ENCODE assay signal across 19 cellular contexts in the genomic region with DNA sequence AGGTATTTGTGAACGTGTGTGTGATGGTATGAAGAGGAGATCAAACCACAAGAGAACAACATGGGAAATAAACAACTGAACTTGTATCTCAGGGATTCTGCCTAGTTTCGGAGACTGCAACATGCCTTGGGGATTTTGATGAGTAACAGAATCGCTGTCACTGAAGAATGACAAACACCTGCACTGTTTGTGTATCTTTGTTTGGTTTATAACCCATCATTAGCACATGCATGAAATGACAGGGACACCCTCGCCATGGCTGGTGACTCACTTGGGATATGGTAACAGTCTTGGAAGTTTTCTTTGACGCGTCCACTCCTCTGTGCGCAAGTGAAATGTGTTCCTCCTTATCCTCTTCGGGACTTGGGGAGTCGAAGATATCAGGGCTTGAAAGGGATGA. TPM values are rescaled to one million over a fixed set of nuclear protein-coding genes. Genes with fewer than 3 reads are reported as not detected.
"Had no signal": no experiment of that assay in that cellular context is flagged by ENCODE, and none has a peak within 500 bp of the region (broad histone marks: within the 10 kb centered on the region; RNA-seq: fewer than 3 reads in every experiment).

No MANE protein-coding gene starts in this region.

- H3K4me1 Mint-ChIP-seq: brain, neural crest cell had no signal

- DNase-seq: activated CD4-positive, alpha-beta T cell treated with anti-CD3 and anti-CD28 coated beads for 1 hour; activated effector memory CD4-positive, alpha-beta T cell treated with Interleukin-2 at 50 U/mL for 16 hours; amygdala; effector CD4-positive, alpha-beta T cell; foreskin keratinocyte; lower lobe of right lung; midbrain; psoas muscle; spleen; T-helper 1 cell had no signal

- H3K4me3 Mint-ChIP-seq: brain; central memory CD8-positive, alpha-beta T cell; neural crest cell had no signal

- ATAC-seq: activated naive CD4-positive, alpha-beta T cell treated with anti-CD3 and anti-CD28 coated beads, Interleukin-2, amount 50 U/mL, for 72 hours; foreskin keratinocyte; lower lobe of right lung; psoas muscle; sciatic nerve had no signal

- H3K27ac ChIP-seq: coronary artery, foreskin keratinocyte, lower lobe of right lung, psoas muscle, SK-N-MC, spleen, VCaP had no signal

- H3K27me3 ChIP-seq: foreskin keratinocyte, spleen had no signal

- H3K4me3 ChIP-seq: coronary artery, lower lobe of right lung, psoas muscle, SK-N-MC, spleen had no signal

- H3K9me3 ChIP-seq: lower lobe of right lung, psoas muscle, spleen had no signal

- H3K9me3 Mint-ChIP-seq: activated naive CD4-positive, alpha-beta T cell treated with anti-CD3 and anti-CD28 coated beads, Interleukin-2, amount 50 U/mL, for 72 hours; central memory CD8-positive, alpha-beta T cell; neural crest cell had no signal

- H3K4me1 ChIP-seq: foreskin keratinocyte, lower lobe of right lung, psoas muscle had no signal

- H3K27me3 Mint-ChIP-seq: brain; central memory CD8-positive, alpha-beta T cell had no signal

RNA-seq across cellular contexts. Expression of gene MAP3K15, which starts 30.3 kb away (rescaled TPM):
- total RNA-seq: myocyte had no signal
